ENCODE assay signal across 19 cellular contexts in genomic region chr13:47904891-47905290, GRCh38.
"Had no signal": no experiment of that assay in that cellular context is flagged by ENCODE, and none has a peak within 500 bp of the region (broad histone marks: within the 10 kb centered on the region; RNA-seq: fewer than 3 reads in every experiment).

No MANE protein-coding gene starts in this region.

- H3K27ac ChIP-seq: coronary artery, esophagus muscularis mucosa, hepatocyte, neural progenitor cell, ovary, tibial artery had no signal

- H3K36me3 Mint-ChIP-seq: natural killer cell had no signal

- H3K4me1 ChIP-seq: esophagus muscularis mucosa, neural progenitor cell, tibial artery, upper lobe of left lung, vagina had no signal

- H2AFZ ChIP-seq: hepatocyte, neural progenitor cell had no signal

- H3K27ac Mint-ChIP-seq: mesothelial cell of epicardium, neural progenitor cell had no signal

- H3K79me2 ChIP-seq: hepatocyte had no signal

- H3K36me3 ChIP-seq: neural progenitor cell, ovary, upper lobe of left lung, vagina had no signal

- DNase-seq: effector CD8-positive, alpha-beta T cell; head of caudate nucleus; left colon; natural killer cell; nucleus accumbens; ovary; right cardiac atrium; stimulated activated CD4-positive, alpha-beta T cell treated with anti-CD3 and anti-CD28 coated beads, Interleukin-2, amount 100 ng/mL, for 48 hours; stimulated activated naive CD8-positive, alpha-beta T cell treated with anti-CD3 and anti-CD28 coated beads, Interleukin-15, Interleukin-2, amounts not matched to agents 100 U/mL and 50 U/mL, for 24 hours; tibial artery; upper lobe of left lung had no signal

- H3K9me3 ChIP-seq: esophagus muscularis mucosa, ovary, tibial artery, upper lobe of left lung, vagina had no signal

- H3K4me3 ChIP-seq: hepatocyte, neural progenitor cell, ovary, smooth muscle cell had no signal

- H3K9ac ChIP-seq: neural progenitor cell had no signal

- H3K4me2 ChIP-seq: hepatocyte, neural progenitor cell, smooth muscle cell had no signal

- ATAC-seq: left colon; natural killer cell; right cardiac atrium; stimulated activated naive CD8-positive, alpha-beta T cell treated with anti-CD3 and anti-CD28 coated beads, Interleukin-15, Interleukin-2, amounts not matched to agents 100 U/mL and 50 U/mL, for 24 hours had no signal

- H3K9me3 Mint-ChIP-seq: natural killer cell had no signal

- H3K27me3 ChIP-seq: dorsolateral prefrontal cortex, esophagus muscularis mucosa, hepatocyte, neural progenitor cell, ovary, tibial artery, upper lobe of left lung, vagina had no signal

- H3K4me3 Mint-ChIP-seq: mesothelial cell of epicardium, neural progenitor cell had no signal
